10 cellular contexts compared by ENCODE assay signal in genomic region chr12:105317453-105317852, GRCh38. TPM values are rescaled to one million over a fixed set of nuclear protein-coding genes. Genes with fewer than 3 reads are reported as not detected.
DNase-seq lines count a peak whose midpoint lies in the region.
"Had no signal": no experiment of that assay in that cellular context is flagged by ENCODE, and none has a peak within 500 bp of the region (broad histone marks: within the 10 kb centered on the region; RNA-seq: fewer than 3 reads in every experiment).

No MANE protein-coding gene starts in this region.

- H3K4me3 ChIP-seq in GM23248, result peak overlapping the region; percentile 26

- no peaks in the 10 kb centered on the region for H3K9me2 ChIP-seq in GM23248 (ENCODE audit: insufficient read depth)

- no peaks in the 10 kb centered on the region for H4K20me1 ChIP-seq in GM23248 (ENCODE audit: insufficient read depth)

- in situ Hi-C loops in GM23248 (cut with MboI), result no loop called here

- no peaks in the 10 kb centered on the region for H3K36me3 ChIP-seq in GM23248 (ENCODE audit: low read depth)

- peaks cover 69% of the 10 kb centered on the region for H3K4me1 ChIP-seq in GM23248 (ENCODE audit: insufficient read depth)

- H3K9ac ChIP-seq in GM23248, result peak overlapping the region; percentile 56

- DNase-seq in GM23248 (peak; percentile 90), amniotic epithelial cell (ENCODE audit: low read depth) (peak; percentile 79), kidney glomerular epithelial cell (lab: John Stamatoyannopoulos, UW) (peak; percentile 77), stromal cell of bone marrow (ENCODE audit: low read depth) (peak; percentile 48), NCI-H345 (lab: John Stamatoyannopoulos, UW) (no peak), NCI-H510A treated with DMSO at 0.1 percent for 48 hours (lab: John Stamatoyannopoulos, UW) (no peak)
- no peak for DNase-seq in activated naive CD4-positive, alpha-beta T cell (lab: John Stamatoyannopoulos, UW)
- DNase-seq: DMS79, NCI-H510A, SHP77 treated with DMSO at 0.1 percent for 48 hours had no signal

- peaks cover 29% of the 10 kb centered on the region for H3K79me2 ChIP-seq in GM23248 (ENCODE audit: insufficient read depth)

- H3K9me3 ChIP-seq in GM23248 (ENCODE audit: low read depth), result no peaks in the 10 kb centered on the region

- H3K4me2 ChIP-seq in GM23248 (ENCODE audit: unreplicated experiment), result peak overlapping the region; percentile 71

- peak overlapping the region; percentile 88 for H3K27ac ChIP-seq in GM23248

- H2AFZ ChIP-seq in GM23248, result peak overlapping the region; percentile 9; the same call in 1 of the 2 replicates

- 10 to 12% methylated on average over 2 of the region's 2 CpGs for WGBS in GM23248 (ENCODE audit: low coverage in 1 of 2, low lambda C conversion rate in 2 of 2, missing lambda C conversion rate in 2 of 2), 2 experiments

- peaks cover 52% of the 10 kb centered on the region for H3F3A ChIP-seq in GM23248 (ENCODE audit: insufficient read depth)

- H3K27me3 ChIP-seq in GM23248 (replicated peaks; ENCODE audit: insufficient read depth), result no peaks in the 10 kb centered on the region

RNA-seq across cellular contexts. Expression of gene C12orf75, which starts 13.0 kb away (rescaled TPM):
- 313 and 349 TPM in 2 replicates for total RNA-seq in GM23248 (2014; rRNA removed; shearing (Covaris generic))
- polyA plus RNA-seq in GM23248 (2016; fragmentation: Nextera tagmentation; extraction: Ambion mirVana), result 590 and 607 TPM in 2 replicates

Comparison
In these comparisons a context has a peak if more than half of its experiments do, and no peak if none do; other contexts are left out.
1. DNase-seq: peak in GM23248 (single experiment), amniotic epithelial cell (single experiment), kidney glomerular epithelial cell (single experiment) and stromal cell of bone marrow (single experiment); none in activated naive CD4-positive, alpha-beta T cell (0 of 4), NCI-H345 (single experiment) and NCI-H510A treated with DMSO at 0.1 percent for 48 hours (single experiment).